ENCODE assay signal across 8 cellular contexts in the genomic region with DNA sequence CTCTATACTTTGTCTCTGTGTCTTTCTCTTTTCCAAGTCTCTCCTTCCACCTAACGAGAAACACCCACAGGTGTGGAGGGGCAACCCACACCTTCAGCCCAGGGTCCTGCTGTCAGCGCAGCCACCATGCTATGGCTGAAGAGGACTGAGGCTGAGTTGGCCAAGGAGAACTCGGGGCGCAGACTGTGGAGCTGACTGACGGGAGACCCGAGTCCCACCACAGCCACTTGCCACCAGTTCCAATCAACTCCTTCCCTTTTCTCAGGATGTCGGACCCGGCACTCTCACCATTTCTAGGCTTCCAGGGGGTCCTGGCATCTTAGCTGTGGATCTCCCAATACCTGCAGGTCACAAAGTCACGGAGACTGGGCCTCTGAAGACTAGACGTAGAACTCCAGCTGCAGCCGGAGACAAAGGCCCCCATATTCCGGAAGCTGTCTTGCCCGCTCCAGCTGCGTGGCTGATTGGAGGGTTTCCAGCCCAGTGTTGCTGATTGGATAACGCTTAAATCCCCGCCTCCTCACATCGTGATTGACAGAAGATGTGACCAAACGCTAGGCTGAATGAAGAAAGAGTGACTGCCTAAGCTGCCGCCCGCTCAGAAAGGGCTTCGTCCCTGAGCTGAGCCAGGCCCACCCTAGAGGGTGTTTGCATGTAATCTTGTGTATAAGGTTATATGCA.
DNase-seq lines count a peak whose midpoint lies in the region; ATAC-seq, FAIRE-seq and TF ChIP-seq lines count a peak whose summit lies in the region.

No MANE protein-coding gene starts in this region.

- H3K27me3 ChIP-seq in DND-41 (ENCODE audit: insufficient read depth, low read length, poor library complexity): no peaks in the 10 kb centered on the region
- no peaks in the 10 kb centered on the region for H3K27me3 ChIP-seq in pancreas

- intact Hi-C loops in pancreas (cut with DNase I): no loop called here

- H3K79me2 ChIP-seq in DND-41 (ENCODE audit: insufficient read depth, low read length): peaks cover 52% of the 10 kb centered on the region

- ATAC-seq in DND-41 (ENCODE audit: insufficient read depth, low read depth) (peak; percentile 95), pancreas (peak; percentile 95 to 99 (median 96)), HG02870 (IDR thresholded peaks at IDR 0.05; ENCODE audit: unreplicated experiment) (no peak), GM21447 (IDR thresholded peaks at IDR 0.05; ENCODE audit: unreplicated experiment) (no peak)
- ATAC-seq in activated T-cell treated with anti-CD3 and anti-CD28 coated beads, Interleukin-2, amount 50 U/mL, for 4 hours: peak; percentile 94 to 98

- H3K4me3 ChIP-seq in DND-41 (ENCODE audit: low read depth in 1 of 2, low read length in 2 of 2) (peak overlapping the region; percentile 41 to 71; a peak in 3 of 4 replicates), pancreas (peak overlapping the region in 3 of 4 donors; percentile 14 to 46 (median 19))

- H3K9ac ChIP-seq in DND-41 (ENCODE audit: low read depth, low read length): peak overlapping the region; percentile 69

- peaks cover 50% of the 10 kb centered on the region for H3K36me3 ChIP-seq in DND-41 (ENCODE audit: insufficient read depth, low read length)
- H3K36me3 ChIP-seq in pancreas: no peaks in the 10 kb centered on the region

- no peaks in the 10 kb centered on the region for H4K20me1 ChIP-seq in DND-41 (ENCODE audit: insufficient read depth, low read length)

- H3K4me1 ChIP-seq in DND-41 (ENCODE audit: insufficient read depth, low read length) (peaks cover 31% of the 10 kb centered on the region), pancreas (no peaks in the 10 kb centered on the region)

- peak; percentile 93 for DNase-seq in DND-41
- peak; percentile 82 for DNase-seq in NCI-H2196 (lab: John Stamatoyannopoulos, UW; ENCODE audit: unreplicated experiment)
- peak; percentile 61 for DNase-seq in activated T-cell treated with anti-CD3 and anti-CD28 coated beads, Interleukin-2, amount 50 U/mL, for 4 hours
- DNase-seq in fibroblast of peridontal ligament (ENCODE audit: extremely low read depth): peak; percentile 80
- peak; percentile 80 to 96 (median 91) for DNase-seq in pancreas
- peak in 48 of 49 donors; percentile 18 to 95 (median 75) for DNase-seq in substantia nigra (lab: John Stamatoyannopoulos, UW)

- peak overlapping the region; percentile 66 for H3K4me2 ChIP-seq in DND-41 (ENCODE audit: insufficient read depth, low read length)

- H3K9me3 ChIP-seq in DND-41 (ENCODE audit: insufficient read depth, low read length, severe bottlenecking) (no peaks in the 10 kb centered on the region), pancreas (no peaks in the 10 kb centered on the region)

- WGBS in pancreas, 2 donors: 42 to 57% methylated on average over 21 of the region's 21 CpGs

- TF ChIP-seq CTCF in DND-41 (IDR thresholded peaks at IDR 0.05; ENCODE audit: borderline replicate concordance, extremely low read depth, low read length, poor library complexity, severe bottlenecking) (no peak), pancreas (IDR thresholded peaks at IDR 0.05) (no peak)

- H3K4me1 Mint-ChIP-seq in activated T-cell treated with anti-CD3 and anti-CD28 coated beads, Interleukin-2, amount 50 U/mL, for 4 hours (ENCODE audit: low read depth): peaks cover 6% of the 10 kb centered on the region

- H3K4me3 Mint-ChIP-seq in activated T-cell treated with anti-CD3 and anti-CD28 coated beads, Interleukin-2, amount 50 U/mL, for 4 hours: peak overlapping the region; percentile 89

- H3K36me3 Mint-ChIP-seq in activated T-cell treated with anti-CD3 and anti-CD28 coated beads, Interleukin-2, amount 50 U/mL, for 4 hours (ENCODE audit: insufficient read depth): no peaks in the 10 kb centered on the region

- H3K27ac ChIP-seq in DND-41 (ENCODE audit: low read length): peak overlapping the region; percentile 89
- H3K27ac ChIP-seq in pancreas: peak overlapping the region in 2 of 4 donors; percentile 66 to 74
- no peak overlapping the region for H3K27ac ChIP-seq in substantia nigra (ENCODE audit: low read depth, low read length, poor library complexity, severe bottlenecking)

- H2AFZ ChIP-seq in DND-41 (ENCODE audit: low read depth, low read length): peak overlapping the region; percentile 66; the same call in 1 of the 2 replicates

- peaks cover 40% of the 10 kb centered on the region for H3K9me3 Mint-ChIP-seq in activated T-cell treated with anti-CD3 and anti-CD28 coated beads, Interleukin-2, amount 50 U/mL, for 4 hours

- H3K27me3 Mint-ChIP-seq in activated T-cell treated with anti-CD3 and anti-CD28 coated beads, Interleukin-2, amount 50 U/mL, for 4 hours (ENCODE audit: low read depth): no peaks in the 10 kb centered on the region

- FAIRE-seq in pancreas (lab: Jason Lieb, UNC): peak; percentile 94

Comparison
In these comparisons a context has a peak if more than half of its experiments do, and no peak if none do; other contexts are left out.
1. ATAC-seq: peak in DND-41 (single experiment), activated T-cell treated with anti-CD3 and anti-CD28 coated beads, Interleukin-2, amount 50 U/mL, for 4 hours (2 of 2) and pancreas (4 of 4); none in HG02870 (single experiment) and GM21447 (single experiment).
2. Peak in every context shown above with its lines, with median percentiles within 50 percentile points of each other: DNase-seq.